In genomic region chr1:969260-969855, GRCh38 we compare ENCODE assay signal across 28 cellular contexts. TPM values are rescaled to one million over a fixed set of nuclear protein-coding genes. Genes with fewer than 3 reads are reported as not detected.
"Had no signal": no experiment of that assay in that cellular context is flagged by ENCODE, and none has a peak within 500 bp of the region (broad histone marks: within the 10 kb centered on the region; RNA-seq: fewer than 3 reads in every experiment).

No MANE protein-coding gene starts in this region.

- H3K9me3 ChIP-seq: ascending aorta, upper lobe of right lung had no signal

- ATAC-seq: esophagus mucosa; naive thymus-derived CD4-positive, alpha-beta T cell; sciatic nerve; stimulated activated naive CD8-positive, alpha-beta T cell treated with anti-CD3 and anti-CD28 coated beads, Interleukin-15, Interleukin-2, amounts not matched to agents 100 U/mL and 50 U/mL, for 24 hours; upper lobe of right lung; WTC11 had no signal

- H3K27ac ChIP-seq: ascending aorta, brain microvascular endothelial cell, upper lobe of right lung had no signal

- H3K36me3 Mint-ChIP-seq: activated naive CD4-positive, alpha-beta T cell treated with anti-CD3 and anti-CD28 coated beads, Interleukin-2, amount 10 ng/mL, durations not matched to agents 7 days and 5 days; activated naive CD8-positive, alpha-beta T cell treated with anti-CD3 and anti-CD28 coated beads, Interleukin-2, amount 10 ng/mL, durations not matched to agents 7 days and 5 days; naive thymus-derived CD4-positive, alpha-beta T cell; WTC11 had no signal

- DNase-seq: activated CD4-positive, alpha-beta memory T cell treated with anti-CD3 and anti-CD28 coated beads, Interleukin-2, amount 10 ng/mL, durations not matched to agents 7 days and 5 days; activated CD4-positive, alpha-beta T cell treated with anti-CD3 and anti-CD28 coated beads for 1 hour; activated CD4-positive, alpha-beta T cell treated with anti-CD3 and anti-CD28 coated beads, Interleukin-2, amount 10 ng/mL, durations not matched to agents 7 days and 5 days; activated CD8-positive, alpha-beta memory T cell treated with anti-CD3 and anti-CD28 coated beads, Interleukin-2, amount 50 U/mL, for 48 hours; activated gamma-delta T cell; activated naive CD4-positive, alpha-beta T cell treated with anti-CD3 and anti-CD28 coated beads, Interleukin-2, amount 10 ng/mL, durations not matched to agents 7 days and 5 days; activated naive CD8-positive, alpha-beta T cell treated with anti-CD3 and anti-CD28 coated beads, Interleukin-2, amount 10 ng/mL, durations not matched to agents 7 days and 5 days; activated T-cell treated with anti-CD3 and anti-CD28 coated beads, Interleukin-2, amount 50 U/mL, for 24 hours; brain microvascular endothelial cell; central memory CD4-positive, alpha-beta T cell; foreskin fibroblast; head of caudate nucleus; hippocampal formation; midbrain; naive thymus-derived CD4-positive, alpha-beta T cell; stimulated activated CD4-positive, alpha-beta T cell treated with anti-CD3 and anti-CD28 coated beads, Interleukin-12 subunit alpha, Interleukin-12 subunit beta, amount 100 ng/mL, for 4 hours; stimulated activated CD4-positive, alpha-beta T cell treated with anti-CD3 and anti-CD28 coated beads, Interleukin-4, amount 100 ng/mL, for 1 hour; stimulated activated naive CD8-positive, alpha-beta T cell treated with anti-CD3 and anti-CD28 coated beads, Interleukin-15, Interleukin-2, amounts not matched to agents 100 U/mL and 50 U/mL, for 24 hours; substantia nigra; T-helper 2 cell; upper lobe of right lung had no signal

- H3K4me1 Mint-ChIP-seq: WTC11 had no signal

- H3K4me3 ChIP-seq: ascending aorta, skin epidermis, upper lobe of right lung had no signal

- H3K4me3 Mint-ChIP-seq: activated CD4-positive, alpha-beta memory T cell treated with anti-CD3 and anti-CD28 coated beads, Interleukin-2, amount 10 ng/mL, durations not matched to agents 7 days and 5 days; activated CD4-positive, alpha-beta T cell treated with anti-CD3 and anti-CD28 coated beads, Interleukin-2, amount 10 ng/mL, durations not matched to agents 7 days and 5 days; activated naive CD4-positive, alpha-beta T cell treated with anti-CD3 and anti-CD28 coated beads, Interleukin-2, amount 10 ng/mL, durations not matched to agents 7 days and 5 days; activated naive CD8-positive, alpha-beta T cell treated with anti-CD3 and anti-CD28 coated beads, Interleukin-2, amount 10 ng/mL, durations not matched to agents 7 days and 5 days; activated T-cell treated with anti-CD3 and anti-CD28 coated beads, Interleukin-2, amount 50 U/mL, for 24 hours; naive thymus-derived CD4-positive, alpha-beta T cell; WTC11 had no signal

- H3K36me3 ChIP-seq: ascending aorta, brain microvascular endothelial cell, upper lobe of right lung had no signal

- H3K27ac Mint-ChIP-seq: activated CD4-positive, alpha-beta memory T cell treated with anti-CD3 and anti-CD28 coated beads, Interleukin-2, amount 10 ng/mL, durations not matched to agents 7 days and 5 days; activated CD4-positive, alpha-beta T cell treated with anti-CD3 and anti-CD28 coated beads, Interleukin-2, amount 10 ng/mL, durations not matched to agents 7 days and 5 days; activated naive CD4-positive, alpha-beta T cell treated with anti-CD3 and anti-CD28 coated beads, Interleukin-2, amount 10 ng/mL, durations not matched to agents 7 days and 5 days; activated naive CD8-positive, alpha-beta T cell treated with anti-CD3 and anti-CD28 coated beads, Interleukin-2, amount 10 ng/mL, durations not matched to agents 7 days and 5 days; activated T-cell treated with anti-CD3 and anti-CD28 coated beads, Interleukin-2, amount 50 U/mL, for 24 hours; naive thymus-derived CD4-positive, alpha-beta T cell; WTC11 had no signal

- H3K9me3 Mint-ChIP-seq: WTC11 had no signal

RNA-seq across cellular contexts. Expression of gene PLEKHN1, which starts 3.1 kb away (rescaled TPM):
- total RNA-seq: ascending aorta had no signal

RNA-seq across cellular contexts. Expression of gene PERM1, which starts 12.5 kb away (rescaled TPM):
- total RNA-seq: activated CD4-positive, alpha-beta memory T cell treated with anti-CD3 and anti-CD28 coated beads, Interleukin-2, amount 10 ng/mL, durations not matched to agents 7 days and 5 days; activated CD4-positive, alpha-beta T cell treated with anti-CD3 and anti-CD28 coated beads, Interleukin-2, amount 10 ng/mL, durations not matched to agents 7 days and 5 days; activated naive CD8-positive, alpha-beta T cell treated with anti-CD3 and anti-CD28 coated beads, Interleukin-2, amount 10 ng/mL, durations not matched to agents 7 days and 5 days; ascending aorta; esophagus mucosa; kidney epithelial cell; naive thymus-derived CD4-positive, alpha-beta T cell; osteocyte; sciatic nerve; WTC11 had no signal
- polyA plus RNA-seq: naive thymus-derived CD4-positive, alpha-beta T cell had no signal
